In genomic region chr7:157520249-157520648, GRCh38 we compare ENCODE assay signal across 16 cellular contexts.
DNase-seq lines count a peak whose midpoint lies in the region; ATAC-seq lines count a peak whose summit lies in the region.
"Had no signal": no experiment of that assay in that cellular context is flagged by ENCODE, and none has a peak within 500 bp of the region (broad histone marks: within the 10 kb centered on the region; RNA-seq: fewer than 3 reads in every experiment).

No MANE protein-coding gene starts in this region.

- ATAC-seq in activated naive CD8-positive, alpha-beta T cell treated with anti-CD3 and anti-CD28 coated beads, Interleukin-2, amount 10 ng/mL, durations not matched to agents 7 days and 5 days (ENCODE audit: low read depth), result no peak
- ATAC-seq in HG02678 (IDR thresholded peaks at IDR 0.05; ENCODE audit: unreplicated experiment) (peak; percentile 91), HG03520 (IDR thresholded peaks at IDR 0.05; ENCODE audit: unreplicated experiment) (peak; percentile 93), sciatic nerve (no peak)
- ATAC-seq: A549, left lobe of liver had no signal

- DNase-seq in activated naive CD8-positive, alpha-beta T cell treated with anti-CD3 and anti-CD28 coated beads, Interleukin-2, amount 10 ng/mL, durations not matched to agents 7 days and 5 days, result peak; percentile 17
- DNase-seq in activated naive CD8-positive, alpha-beta T cell treated with anti-CD3 and anti-CD28 coated beads for 36 hours, result no peak
- peak; percentile 13 for DNase-seq in sciatic nerve (ENCODE audit: low spot score)
- no peak for DNase-seq in kidney glomerular epithelial cell (lab: John Stamatoyannopoulos, UW)
- no peak for DNase-seq in NCI-H510A (lab: John Stamatoyannopoulos, UW)
- no peak for DNase-seq in caudate nucleus (lab: John Stamatoyannopoulos, UW)
- DNase-seq: activated naive CD4-positive, alpha-beta T cell treated with Interleukin-2 at 50 U/mL for 16 hours; cortex of kidney; NCI-H2029 treated with DMSO at 0.1 percent for 48 hours; WERI-Rb-1 had no signal

- no peak overlapping the region for H3K27ac ChIP-seq in caudate nucleus (ENCODE audit: low read depth, low read length)
- H3K27ac ChIP-seq: A549, RWPE1, thoracic aorta, WERI-Rb-1 had no signal

- H3K9me3 Mint-ChIP-seq in activated naive CD8-positive, alpha-beta T cell treated with anti-CD3 and anti-CD28 coated beads, Interleukin-2, amount 10 ng/mL, durations not matched to agents 7 days and 5 days, result no peaks in the 10 kb centered on the region
- no peaks in the 10 kb centered on the region for H3K9me3 Mint-ChIP-seq in activated naive CD8-positive, alpha-beta T cell treated with anti-CD3 and anti-CD28 coated beads for 36 hours

- intact Hi-C loops in sciatic nerve (cut with DNase I), result loop anchor here (5.0 kb wide), 1 partner anchor 1252 kb away; no protein-coding TSS in a partner anchor

- H3K36me3 Mint-ChIP-seq in activated naive CD8-positive, alpha-beta T cell treated with anti-CD3 and anti-CD28 coated beads, Interleukin-2, amount 10 ng/mL, durations not matched to agents 7 days and 5 days, result no peaks in the 10 kb centered on the region
- no peaks in the 10 kb centered on the region for H3K36me3 Mint-ChIP-seq in activated naive CD8-positive, alpha-beta T cell treated with anti-CD3 and anti-CD28 coated beads for 36 hours

- no peaks in the 10 kb centered on the region for H3K4me1 Mint-ChIP-seq in activated naive CD8-positive, alpha-beta T cell treated with anti-CD3 and anti-CD28 coated beads, Interleukin-2, amount 10 ng/mL, durations not matched to agents 7 days and 5 days
- H3K4me1 Mint-ChIP-seq in activated naive CD8-positive, alpha-beta T cell treated with anti-CD3 and anti-CD28 coated beads for 36 hours, result no peaks in the 10 kb centered on the region

- no peak overlapping the region for H3K4me3 Mint-ChIP-seq in activated naive CD8-positive, alpha-beta T cell treated with anti-CD3 and anti-CD28 coated beads, Interleukin-2, amount 10 ng/mL, durations not matched to agents 7 days and 5 days
- H3K4me3 Mint-ChIP-seq in activated naive CD8-positive, alpha-beta T cell treated with anti-CD3 and anti-CD28 coated beads for 36 hours, result no peak overlapping the region

- no peak overlapping the region for H3K27ac Mint-ChIP-seq in activated naive CD8-positive, alpha-beta T cell treated with anti-CD3 and anti-CD28 coated beads, Interleukin-2, amount 10 ng/mL, durations not matched to agents 7 days and 5 days
- H3K27ac Mint-ChIP-seq in activated naive CD8-positive, alpha-beta T cell treated with anti-CD3 and anti-CD28 coated beads for 36 hours, result no peak overlapping the region

- POLR2A ChIA-PET in activated naive CD8-positive, alpha-beta T cell treated with anti-CD3 and anti-CD28 coated beads, Interleukin-2, amount 10 ng/mL, durations not matched to agents 7 days and 5 days (lab: Charles Lee), result no interaction called here

- H3K27me3 Mint-ChIP-seq in activated naive CD8-positive, alpha-beta T cell treated with anti-CD3 and anti-CD28 coated beads, Interleukin-2, amount 10 ng/mL, durations not matched to agents 7 days and 5 days, result peaks cover 8% of the 10 kb centered on the region
- no peaks in the 10 kb centered on the region for H3K27me3 Mint-ChIP-seq in activated naive CD8-positive, alpha-beta T cell treated with anti-CD3 and anti-CD28 coated beads for 36 hours

Comparison
In these comparisons a context has a peak if more than half of its experiments do, and no peak if none do; other contexts are left out.
1. DNase-seq: peak in activated naive CD8-positive, alpha-beta T cell treated with anti-CD3 and anti-CD28 coated beads, Interleukin-2, amount 10 ng/mL, durations not matched to agents 7 days and 5 days (single experiment) and sciatic nerve (single experiment); none in activated naive CD8-positive, alpha-beta T cell treated with anti-CD3 and anti-CD28 coated beads for 36 hours (single experiment), kidney glomerular epithelial cell (single experiment), NCI-H510A (single experiment) and caudate nucleus (0 of 61).
2. ATAC-seq: peak in HG02678 (single experiment) and HG03520 (single experiment); none in activated naive CD8-positive, alpha-beta T cell treated with anti-CD3 and anti-CD28 coated beads, Interleukin-2, amount 10 ng/mL, durations not matched to agents 7 days and 5 days (single experiment) and sciatic nerve (single experiment).